Comparison of ENCODE assay signal across 1 cellular context in genomic region chr1:24830680-24831272, GRCh38.
A peak's percentile ranks its signal among the peaks of the same experiment; 100 is the strongest.
TF ChIP-seq lines count a peak whose summit lies in the region.

No MANE protein-coding gene starts in this region.

TF ChIP-seq in GM12878, 131 proteins besides CTCF, POLR2A, EP300 and RAD21 (continued from another document):
- TF ChIP-seq ZBTB4 (CRISPR knock-in tag; IDR thresholded peaks at IDR 0.05) (no peak), ZSCAN29 (IDR thresholded peaks at IDR 0.05) (no peak), SMAD5 (IDR thresholded peaks at IDR 0.05; ENCODE audit: low read depth) (no peak), ZNF24 (IDR thresholded peaks at IDR 0.05) (no peak), SMC3 (IDR thresholded peaks at IDR 0.05; ENCODE audit: borderline replicate concordance, low read length) (peak; percentile 79), ATF3 (IDR thresholded peaks at IDR 0.05; ENCODE audit: borderline replicate concordance, extremely low read depth, low read depth, low read length) (no peak), BCLAF1 (IDR thresholded peaks at IDR 0.05) (no peak), MAX (IDR thresholded peaks at IDR 0.05; ENCODE audit: low read depth, low read length) (no peak), E4F1 (IDR thresholded peaks at IDR 0.05; ENCODE audit: borderline replicate concordance, partially characterized antibody) (no peak), SMARCA5 (IDR thresholded peaks at IDR 0.05) (peak; percentile 49; the same call in 1 of the 2 replicates), SUZ12 (IDR thresholded peaks at IDR 0.05; ENCODE audit: unreplicated experiment) (no peak), CEBPB (IDR thresholded peaks at IDR 0.05; ENCODE audit: borderline replicate concordance in 1 of 2, low read depth in 2 of 2, low read length in 2 of 2) (no peak), POLR2AphosphoS5 (IDR thresholded peaks at IDR 0.05; ENCODE audit: low read length) (no peak), ATF2 (IDR thresholded peaks at IDR 0.05; ENCODE audit: low read length) (0 out of 2 replicates have a peak, but pooled peaks have one; percentile 6), ZBTB33 (IDR thresholded peaks at IDR 0.05) (peak; percentile 6; the same call in 1 of the 2 replicates), KAT2A (conservative IDR thresholded peaks at IDR 0.05; ENCODE audit: control insufficient read depth, low read depth, low read length) (no peak), GABPA (IDR thresholded peaks at IDR 0.05; ENCODE audit: low read depth) (no peak), NRF1 (conservative IDR thresholded peaks at IDR 0.05; ENCODE audit: low read depth, low read length) (no peak), SUPT20H (IDR thresholded peaks at IDR 0.05; ENCODE audit: borderline replicate concordance, control insufficient read depth, low read depth, low read length) (no peak), POU2F2 (IDR thresholded peaks at IDR 0.05; ENCODE audit: borderline replicate concordance, low read depth, low read length) (peak; percentile 39; the same call in 1 of the 3 replicates), FOXM1 (IDR thresholded peaks at IDR 0.05; ENCODE audit: low read depth, low read length) (0 out of 2 replicates have a peak, but pooled peaks have one; percentile 35), KLF5 (IDR thresholded peaks at IDR 0.05; ENCODE audit: partially characterized antibody) (no peak), TAF1 (IDR thresholded peaks at IDR 0.05; ENCODE audit: borderline replicate concordance, low read depth, low read length) (no peak)
